In the genomic region with DNA sequence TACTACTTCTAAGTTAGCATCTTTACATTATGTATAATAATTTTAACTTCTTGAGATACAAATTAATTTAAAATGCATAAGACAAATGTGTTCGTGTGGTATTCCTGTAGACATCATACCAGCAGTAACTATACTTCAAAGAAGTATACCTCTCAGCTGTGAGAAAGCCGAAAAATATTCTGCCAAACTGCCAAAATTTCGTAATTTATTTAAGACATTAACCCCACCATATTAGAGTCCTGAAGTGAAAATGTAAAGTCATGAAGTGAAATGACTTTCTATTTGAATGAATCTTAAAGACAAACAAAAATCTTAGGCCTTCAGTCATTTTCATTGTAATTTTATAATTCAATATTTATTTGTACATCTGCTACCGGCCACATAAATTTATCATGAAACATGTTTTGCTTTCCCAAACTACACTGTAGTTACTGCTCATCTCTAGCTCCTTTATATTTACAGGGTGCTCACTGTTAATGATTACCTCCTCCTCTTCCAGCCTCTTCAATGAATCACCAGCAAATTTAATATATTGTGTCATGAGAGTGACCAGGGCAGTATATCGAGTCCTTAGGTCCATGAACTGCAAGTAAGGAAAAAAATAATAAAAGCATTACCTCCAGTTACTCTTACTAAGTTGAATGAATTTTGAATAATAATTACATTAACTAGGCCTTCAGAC, we compare ENCODE assay signal across 26 cellular contexts. TPM values are rescaled to one million over a fixed set of nuclear protein-coding genes. Genes with fewer than 3 reads are reported as not detected.
DNase-seq lines count a peak whose midpoint lies in the region; ATAC-seq, FAIRE-seq and TF ChIP-seq lines count a peak whose summit lies in the region.
"Had no signal": no experiment of that assay in that cellular context is flagged by ENCODE, and none has a peak within 500 bp of the region (broad histone marks: within the 10 kb centered on the region; RNA-seq: fewer than 3 reads in every experiment).

No MANE protein-coding gene starts in this region.

- TF ChIP-seq RAD21 in HepG2 (CRISPR knock-in tag; IDR thresholded peaks at IDR 0.05): no peak

- TF ChIP-seq POLR2A in HepG2 (IDR thresholded peaks at IDR 0.05; ENCODE audit: insufficient read depth in 1 of 2, low read depth in 2 of 2, low read length in 2 of 2): no peak

- no peak for FAIRE-seq in HepG2 (lab: Jason Lieb, UNC)
- FAIRE-seq: bronchial epithelial cell had no signal

- TSS peak; percentile 89 for BruUV-seq in HepG2 (replicated peaks; lab: Mats Ljungman, UMichigan)

- intact Hi-C loops in HepG2 (cut with micrococcal nuclease; ENCODE audit: unreplicated experiment): loop anchor here (5.0 kb wide), 1 partner anchor 218 kb away; no protein-coding TSS in a partner anchor

- peak; percentile 85 for DNase-seq in ACHN
- peak; percentile 11 for DNase-seq in NCI-H526 treated with DMSO at 0.1 percent for 48 hours (lab: John Stamatoyannopoulos, UW)
- peak; percentile 71 for DNase-seq in glomerular visceral epithelial cell (ENCODE audit: extremely low spot score)
- DNase-seq in HepG2 (ENCODE audit: low spot score): peak; percentile 89
- DNase-seq in right atrium auricular region (ENCODE audit: low spot score): no peak
- DNase-seq in A172 (ENCODE audit: low spot score): no peak
- DNase-seq in NCI-H446 treated with DMSO at 0.1 percent for 48 hours (lab: John Stamatoyannopoulos, UW): no peak
- DNase-seq: activated CD4-positive, alpha-beta T cell treated with anti-CD3 and anti-CD28 coated beads, Interleukin-2, amount 10 ng/mL, durations not matched to agents 7 days and 5 days; activated effector memory CD4-positive, alpha-beta T cell treated with anti-CD3 and anti-CD28 coated beads, Interleukin-2, amount 50 U/mL, for 16 hours; activated T-cell treated with anti-CD3 and anti-CD28 coated beads, Interleukin-2, amount 50 U/mL, for 1 hour; CD4-positive, alpha-beta T cell; hypothalamus; IMR-90; naive thymus-derived CD8-positive, alpha-beta T cell; NCI-H1436 treated with DMSO at 0.1 percent for 48 hours; NCI-H2081 treated with DMSO at 0.1 percent for 48 hours; NCI-H345; NCI-H774; nucleus accumbens; stimulated activated naive CD4-positive, alpha-beta T cell; T-cell had no signal

- TF ChIP-seq CTCF in HepG2 (CRISPR knock-in tag; IDR thresholded peaks at IDR 0.05) (no peak), right atrium auricular region (IDR thresholded peaks at IDR 0.05) (no peak)

- H2AFZ ChIP-seq in HepG2 (ENCODE audit: low read length): no peak overlapping the region

- peaks cover 7% of the 10 kb centered on the region in 2 experiments; a peak in 4 of 5 replicates for H3K36me3 ChIP-seq in HepG2 (replicated peaks in 1 of 2; ENCODE audit: control insufficient read depth in 1 of 2, insufficient read depth in 2 of 2, low read length in 2 of 2)
- peaks cover 83% of the 10 kb centered on the region for H3K36me3 ChIP-seq in right atrium auricular region

- no peaks in the 10 kb centered on the region for H3K9me3 ChIP-seq in HepG2 (ENCODE audit: low read length)
- H3K9me3 ChIP-seq in right atrium auricular region: no peaks in the 10 kb centered on the region

- peak overlapping the region; percentile 10; the same call in 1 of the 2 replicates for H3K9ac ChIP-seq in HepG2 (ENCODE audit: insufficient read depth, low read depth, low read length)

- H3K4me2 ChIP-seq in HepG2 (ENCODE audit: low read depth, low read length): peak overlapping the region; percentile 75

- POLR2A ChIA-PET in HepG2 (lab: Yijun Ruan, JAX): interaction anchor here (0.6 to 1.7 kb wide), 10 partner anchors 12 to 225 kb away, joined by 3 to 7 read pairs (median 4); partner anchors contain the start of gene DST

- H3K4me3 ChIP-seq in HepG2 (replicated peaks in 1 of 3; ENCODE audit: insufficient read depth in 1 of 3, low read depth in 2 of 3, low read length in 3 of 3): peak overlapping the region in 2 of 3 experiments; percentile 23 to 30; a peak in 4 of 6 replicates
- no peak overlapping the region for H3K4me3 ChIP-seq in right atrium auricular region
- H3K4me3 ChIP-seq: lung had no signal

- WGBS in HepG2 (ENCODE audit: low lambda C conversion rate): 32% methylated on average over 5 of the region's 5 CpGs

- H3K27me3 ChIP-seq in HepG2 (ENCODE audit: control insufficient read depth in 1 of 2, insufficient read depth in 2 of 2, low read length in 2 of 2): no peaks in the 10 kb centered on the region
- H3K27me3 ChIP-seq in right atrium auricular region: no peaks in the 10 kb centered on the region

- H3K27ac ChIP-seq in HepG2 (ENCODE audit: extremely low read length, insufficient read depth, low read length) (peak overlapping the region; percentile 68), right atrium auricular region (no peak overlapping the region)

- no peak for TF ChIP-seq EP300 in HepG2 (IDR thresholded peaks at IDR 0.05; ENCODE audit: low read depth in 2 of 2, low read length in 2 of 2)
- TF ChIP-seq EP300 in HepG2 (CRISPR knock-in tag; IDR thresholded peaks at IDR 0.05; ENCODE audit: borderline replicate concordance): no peak

- in situ Hi-C loops in ACHN (cut with HindIII; ENCODE audit: low pct_ligation_motif_present, low pct_unique_long_range_greater_than_20kb, low sequenced_read_pairs): no loop called here
- in situ Hi-C loops in HepG2 (cut with HindIII; ENCODE audit: extremely low pct_ligation_motif_present, low pct_unique_long_range_greater_than_20kb): no loop called here

- CTCF ChIA-PET in HepG2 (lab: Yijun Ruan, JAX; ENCODE audit: low intra/inter-chr PET ratio, low total read pairs): no interaction called here

- H3K79me2 ChIP-seq in HepG2 (ENCODE audit: insufficient read depth, low read length): no peaks in the 10 kb centered on the region

- no peaks in the 10 kb centered on the region for H4K20me1 ChIP-seq in HepG2 (ENCODE audit: insufficient read depth, low read length)

- ATAC-seq in HepG2: peak; percentile 100
- no peak for ATAC-seq in HG02852 (IDR thresholded peaks at IDR 0.05; ENCODE audit: unreplicated experiment)
- ATAC-seq: HCT116; naive thymus-derived CD8-positive, alpha-beta T cell; T-cell; WTC11 had no signal

- peaks cover 25% of the 10 kb centered on the region for H3K4me1 ChIP-seq in HepG2 (ENCODE audit: insufficient read depth, low read length)
- H3K4me1 ChIP-seq in right atrium auricular region: peaks cover 0 to 3% of the 10 kb centered on the region in 2 donors

TF ChIP-seq in HepG2, 621 proteins besides CTCF, POLR2A, EP300 and RAD21 (continues in another document):
- TF ChIP-seq E2F1 (CRISPR knock-in tag; IDR thresholded peaks at IDR 0.05): no peak
- 0 out of 2 replicates have a peak, but pooled peaks have one; percentile 4 for TF ChIP-seq ATF1 (CRISPR knock-in tag; IDR thresholded peaks at IDR 0.05)
- TF ChIP-seq MAFK (conservative IDR thresholded peaks at IDR 0.05 in 1 of 2, IDR thresholded peaks at IDR 0.05 in 1 of 2; ENCODE audit: low read length in 2 of 2): no peak
- TF ChIP-seq FOXJ3 (CRISPR knock-in tag; IDR thresholded peaks at IDR 0.05; ENCODE audit: borderline replicate concordance): no peak
- peak; percentile 82 for TF ChIP-seq DRAP1 (CRISPR knock-in tag; IDR thresholded peaks at IDR 0.05)
- TF ChIP-seq RBFOX2 (IDR thresholded peaks at IDR 0.05; ENCODE audit: low read depth, low read length): peak; percentile 40; the same call in 1 of the 2 replicates
- TF ChIP-seq HNRNPL (IDR thresholded peaks at IDR 0.05; ENCODE audit: low read depth, low read length): no peak

RNA-seq across cellular contexts. Expression of gene DST, which starts 18.5 kb away (rescaled TPM):
- total RNA-seq in HepG2 (2016; rRNA removed; fragmentation: Illumina TruSeq; extraction: Trizol) (61.7 and 89.0 TPM in 2 replicates), right atrium auricular region (100 to 1,000 TPM; 257 to 285 TPM)
- 6.5 and 7.8 TPM in 2 replicates for total RNA-seq in HepG2 (2016; cell fraction: cytosol; rRNA removed; fragmentation: Illumina TruSeq; extraction: Trizol; ENCODE audit: low read depth)
- total RNA-seq in HepG2 (2016; cell fraction: insoluble cytoplasmic fraction; rRNA removed; fragmentation: Illumina TruSeq; extraction: Trizol): 56.6 and 87.8 TPM in 2 replicates
- total RNA-seq in HepG2 (2016; cell fraction: membrane; rRNA removed; fragmentation: Illumina TruSeq; extraction: Trizol): 14.8 and 16.7 TPM in 2 replicates
- 273 and 289 TPM in 2 replicates for total RNA-seq in HepG2 (2016; cell fraction: nucleus; rRNA removed; fragmentation: Illumina TruSeq; extraction: Trizol)
- polyA plus RNA-seq in HepG2 (2011; rRNA removed): 64.4 and 77.2 TPM in 2 replicates
- 23.8 and 26.1 TPM in 2 replicates for polyA plus RNA-seq in HepG2 (2011; cell fraction: cytosol; rRNA removed)
- 197 and 231 TPM in 2 replicates for polyA plus RNA-seq in HepG2 (2011; cell fraction: nucleus; rRNA removed)
- polyA plus RNA-seq in HepG2 (2012): 75.4 and 77.7 TPM in 2 replicates
- 2.7 and 2.9 TPM in 2 replicates for polyA plus RNA-seq in HepG2 (2016; cell fraction: cytosol; fragmentation: Illumina TruSeq; extraction: Trizol; ENCODE audit: low read depth)
- 38.0 and 39.9 TPM in 2 replicates for polyA plus RNA-seq in HepG2 (2016; cell fraction: insoluble cytoplasmic fraction; fragmentation: Illumina TruSeq; extraction: Trizol; ENCODE audit: low read depth)
- 5.4 and 7.5 TPM in 2 replicates for polyA plus RNA-seq in HepG2 (2016; cell fraction: membrane; fragmentation: Illumina TruSeq; extraction: Trizol; ENCODE audit: low read depth)
- polyA plus RNA-seq in HepG2 (2016; cell fraction: nucleus; fragmentation: Illumina TruSeq; extraction: Trizol; ENCODE audit: insufficient read depth, low read depth): 155 and 164 TPM in 2 replicates
- 62.4 and 124 TPM in 2 replicates for polyA minus RNA-seq in HepG2 (2011; rRNA and poly(A)+ RNA removed; ENCODE audit: low replicate concordance)
- polyA minus RNA-seq in HepG2 (2011; cell fraction: cytosol; rRNA and poly(A)+ RNA removed): 53.9 and 66.4 TPM in 2 replicates
- polyA minus RNA-seq in HepG2 (2011; cell fraction: nucleus; rRNA and poly(A)+ RNA removed): 948 and 1,173 TPM in 2 replicates
- 153 and 189 TPM in 2 replicates for total RNA-seq in A172 (2014; rRNA removed; shearing (Covaris generic))

Comparison
In these comparisons a context has a peak if more than half of its experiments do, and no peak if none do; other contexts are left out.
1. DNase-seq: peak in ACHN (single experiment), NCI-H526 treated with DMSO at 0.1 percent for 48 hours (single experiment), glomerular visceral epithelial cell (single experiment) and HepG2 (single experiment); none in right atrium auricular region (single experiment), A172 (single experiment) and NCI-H446 treated with DMSO at 0.1 percent for 48 hours (single experiment).
2. H3K4me3 ChIP-seq: peak in HepG2 (2 of 3); none in right atrium auricular region (0 of 2).